In the genomic region with DNA sequence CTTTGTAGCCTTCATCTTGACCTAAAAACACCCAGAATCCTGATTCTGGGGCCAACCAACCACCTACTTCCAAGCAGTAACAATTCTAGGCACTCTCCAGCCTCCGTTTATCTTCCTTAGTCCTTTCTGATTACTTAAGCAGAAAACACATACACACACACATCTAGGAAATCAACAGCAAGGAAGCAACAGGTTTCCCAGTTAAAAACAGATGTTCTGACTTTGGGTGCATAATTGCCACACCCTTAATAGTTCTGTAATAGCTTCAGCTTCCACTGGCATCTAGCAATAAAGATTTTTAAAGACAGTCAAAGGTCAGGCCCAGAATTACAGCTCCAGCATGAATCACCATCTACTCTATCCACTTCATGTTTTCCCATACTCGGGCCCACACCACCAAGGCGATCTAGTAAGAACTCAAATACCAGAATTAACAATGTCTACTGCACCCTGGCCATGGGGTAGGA, we compare ENCODE assay signal across 9 cellular contexts. TPM values are rescaled to one million over a fixed set of nuclear protein-coding genes. Genes with fewer than 3 reads are reported as not detected.
DNase-seq lines count a peak whose midpoint lies in the region; ATAC-seq and TF ChIP-seq lines count a peak whose summit lies in the region.
"Had no signal": no experiment of that assay in that cellular context is flagged by ENCODE, and none has a peak within 500 bp of the region (broad histone marks: within the 10 kb centered on the region; RNA-seq: fewer than 3 reads in every experiment).

No MANE protein-coding gene starts in this region.

- peak overlapping the region; percentile 96 for H3K4me3 Mint-ChIP-seq in CD4-positive, alpha-beta T cell
- H3K4me3 Mint-ChIP-seq in central memory CD8-positive, alpha-beta T cell: peak overlapping the region; percentile 95
- peak overlapping the region; percentile 97 for H3K4me3 Mint-ChIP-seq in neural crest cell

- peak overlapping the region; percentile 10 for H3K27ac ChIP-seq in CD4-positive, alpha-beta T cell (ENCODE audit: low read depth, low read length)
- H3K27ac ChIP-seq: neutrophil had no signal

- POLR2A ChIA-PET in CD4-positive, alpha-beta T cell (lab: Charles Lee): no interaction called here

- CTCF ChIA-PET in CD4-positive, alpha-beta T cell (lab: Charles Lee): interaction anchor here (1.4 kb wide), 1 partner anchor 9 kb away, joined by 3 read pairs; no protein-coding TSS in a partner anchor

- H3K4me1 Mint-ChIP-seq in CD4-positive, alpha-beta T cell (ENCODE audit: low read depth): peaks cover 77% of the 10 kb centered on the region
- peaks cover 77% of the 10 kb centered on the region for H3K4me1 Mint-ChIP-seq in central memory CD8-positive, alpha-beta T cell
- H3K4me1 Mint-ChIP-seq in neural crest cell: peaks cover 38% of the 10 kb centered on the region

- H3K27me3 ChIP-seq in CD4-positive, alpha-beta T cell (ENCODE audit: control insufficient read depth, insufficient read depth, low read length): no peaks in the 10 kb centered on the region
- H3K27me3 ChIP-seq: neutrophil had no signal

- DNase-seq in CD4-positive, alpha-beta T cell: no peak
- DNase-seq in LHCN-M2 (ENCODE audit: low read depth) (peak; percentile 85), neural crest cell (ENCODE audit: low read depth, low spot score) (no peak), NCI-H524 treated with DMSO at 0.1 percent for 48 hours (lab: John Stamatoyannopoulos, UW) (no peak), NCI-H748 (lab: John Stamatoyannopoulos, UW; ENCODE audit: unreplicated experiment) (no peak), GM20000 (ENCODE audit: low spot score) (no peak), COLO829 (ENCODE audit: low spot score) (no peak)
- DNase-seq in central memory CD8-positive, alpha-beta T cell (ENCODE audit: low spot score in 2 of 2): no peak

- H3K9me3 ChIP-seq in CD4-positive, alpha-beta T cell (ENCODE audit: control insufficient read depth, low read length): no peaks in the 10 kb centered on the region
- H3K9me3 ChIP-seq: neutrophil had no signal

- H3K27ac Mint-ChIP-seq in CD4-positive, alpha-beta T cell: peak overlapping the region; percentile 91
- peak overlapping the region; percentile 24 for H3K27ac Mint-ChIP-seq in central memory CD8-positive, alpha-beta T cell (ENCODE audit: low read depth)
- H3K27ac Mint-ChIP-seq in neural crest cell (ENCODE audit: unreplicated experiment): no peak overlapping the region

- intact Hi-C loops in CD4-positive, alpha-beta T cell (cut with DNase I, micrococcal nuclease): loop anchor here in 1 of 2 experiments (10.0 kb wide), 2 partner anchors 288 to 478 kb away; a partner anchor contains a TSS

- TF ChIP-seq CTCF in CD4-positive, alpha-beta T cell (IDR thresholded peaks at IDR 0.05): no peak
- TF ChIP-seq CTCF in neural crest cell (conservative IDR thresholded peaks at IDR 0.05) (no peak), GM20000 (IDR thresholded peaks at IDR 0.05; ENCODE audit: extremely low read depth, missing control alignments) (no peak)

- no peaks in the 10 kb centered on the region for H3K27me3 Mint-ChIP-seq in CD4-positive, alpha-beta T cell
- no peaks in the 10 kb centered on the region for H3K27me3 Mint-ChIP-seq in central memory CD8-positive, alpha-beta T cell
- H3K27me3 Mint-ChIP-seq in neural crest cell (ENCODE audit: low read depth): no peaks in the 10 kb centered on the region

- H3K36me3 Mint-ChIP-seq in CD4-positive, alpha-beta T cell (ENCODE audit: low read depth): peaks cover 36% of the 10 kb centered on the region
- H3K36me3 Mint-ChIP-seq in central memory CD8-positive, alpha-beta T cell (ENCODE audit: insufficient read depth): peaks cover 19% of the 10 kb centered on the region
- H3K36me3 Mint-ChIP-seq in neural crest cell (ENCODE audit: low read depth): peaks cover 3% of the 10 kb centered on the region

- ATAC-seq in CD4-positive, alpha-beta T cell (ENCODE audit: poor library complexity): no peak
- ATAC-seq in central memory CD8-positive, alpha-beta T cell (replicated peaks; ENCODE audit: extremely low read depth, poor library complexity, severe bottlenecking): no peak

- H3K9me3 Mint-ChIP-seq in CD4-positive, alpha-beta T cell: no peaks in the 10 kb centered on the region
- H3K9me3 Mint-ChIP-seq in central memory CD8-positive, alpha-beta T cell: no peaks in the 10 kb centered on the region
- no peaks in the 10 kb centered on the region for H3K9me3 Mint-ChIP-seq in neural crest cell

RNA-seq across cellular contexts. Expression of a gene that starts 2.6 kb away (rescaled TPM):
- total RNA-seq in CD4-positive, alpha-beta T cell: 10 to 100 TPM; 42.5 to 43.4 TPM
- total RNA-seq in LHCN-M2 (2014; rRNA removed) (19.5 and 22.5 TPM in 2 replicates), neural crest cell (95.8 and 98.7 TPM in 2 replicates)
- 35.9 TPM for polyA plus RNA-seq in LHCN-M2 (2012)
